In genomic region chr10:120318862-120319261, GRCh38 we compare ENCODE assay signal across 26 cellular contexts.
"Had no signal": no experiment of that assay in that cellular context is flagged by ENCODE, and none has a peak within 500 bp of the region (broad histone marks: within the 10 kb centered on the region; RNA-seq: fewer than 3 reads in every experiment).

No MANE protein-coding gene starts in this region.

- H3K27me3 ChIP-seq: colonic mucosa, right atrium auricular region, suprapubic skin, transverse colon, upper lobe of right lung, uterus had no signal

- H3K36me3 ChIP-seq: colonic mucosa, prostate gland, right atrium auricular region, suprapubic skin, transverse colon, upper lobe of right lung, uterus had no signal

- H3K9me3 ChIP-seq: colonic mucosa, mucosa of descending colon, prostate gland, right atrium auricular region, suprapubic skin, transverse colon, upper lobe of right lung, uterus had no signal

- H3K4me2 ChIP-seq: smooth muscle cell had no signal

- H3K27ac ChIP-seq: colonic mucosa, epithelial cell of prostate, prostate gland, right atrium auricular region, suprapubic skin, transverse colon, upper lobe of right lung, uterus had no signal

- H3K4me1 ChIP-seq: colonic mucosa, prostate gland, right atrium auricular region, suprapubic skin, transverse colon, upper lobe of right lung, uterus had no signal

- H3K4me3 ChIP-seq: colonic mucosa, lung, mucosa of descending colon, prostate gland, right atrium auricular region, smooth muscle cell, suprapubic skin, transverse colon, upper lobe of right lung, uterus had no signal

- DNase-seq: colonic mucosa; effector CD8-positive, alpha-beta T cell; endodermal cell; foreskin melanocyte; kidney; mucosa of descending colon; naive B cell; stimulated activated CD4-positive, alpha-beta T cell treated with anti-CD3 and anti-CD28 coated beads, Interleukin-12 subunit alpha, Interleukin-12 subunit beta, amount 100 ng/mL, for 4 hours; stimulated activated CD4-positive, alpha-beta T cell treated with anti-CD3 and anti-CD28 coated beads, Interleukin-1b, Interleukin-23, amount 100 ng/mL, for 48 hours; stimulated activated CD4-positive, alpha-beta T cell treated with anti-CD3 and anti-CD28 coated beads, Interleukin-4, amount 100 ng/mL, for 1 hour; stimulated activated CD8-positive, alpha-beta memory T cell treated with anti-CD3 and anti-CD28 coated beads, Interleukin-4, amount 100 ng/mL, for 48 hours; stimulated activated naive CD4-positive, alpha-beta T cell; stimulated activated naive CD8-positive, alpha-beta T cell treated with anti-CD3 and anti-CD28 coated beads, Interleukin-15, amount 100 ng/mL, for 72 hours; transverse colon; upper lobe of right lung; uterus had no signal

- ATAC-seq: esophagus mucosa; left lobe of liver; mucosa of descending colon; natural killer cell treated with Interleukin-12 subunit alpha and Interleukin-12 subunit beta and Interleukin-15 and Interleukin-18, amount 100 ng/mL, for 72 hours; sciatic nerve; stimulated activated naive CD8-positive, alpha-beta T cell treated with anti-CD3 and anti-CD28 coated beads, Interleukin-15, amount 100 ng/mL, for 72 hours; upper lobe of right lung had no signal
